In the genomic region with DNA sequence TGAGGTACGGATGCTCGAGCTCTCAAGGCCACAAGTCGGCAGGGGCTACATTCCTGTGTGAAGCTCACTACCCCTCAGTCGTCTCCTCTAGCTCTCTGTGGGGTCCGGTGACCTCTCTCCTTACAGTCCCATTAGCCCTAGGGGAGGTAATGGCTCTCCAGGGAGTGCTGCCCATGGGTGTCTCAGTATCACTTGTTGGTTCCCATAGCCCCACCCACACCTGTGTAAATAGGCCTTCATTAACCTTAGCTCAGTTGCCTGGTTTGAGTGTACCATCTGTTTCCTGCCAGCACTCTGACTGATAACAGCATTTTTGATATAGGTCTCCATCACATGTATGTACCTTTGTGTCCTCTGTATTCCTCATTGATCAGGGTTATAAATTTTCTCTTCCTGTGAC, we compare ENCODE assay signal across 14 cellular contexts.
"Had no signal": no experiment of that assay in that cellular context is flagged by ENCODE, and none has a peak within 500 bp of the region (broad histone marks: within the 10 kb centered on the region; RNA-seq: fewer than 3 reads in every experiment).

No MANE protein-coding gene starts in this region.

- H3K9me3 Mint-ChIP-seq: activated naive CD4-positive, alpha-beta T cell treated with anti-CD3 and anti-CD28 coated beads, Interleukin-2, amount 50 U/mL, for 72 hours; natural killer cell; type B pancreatic cell had no signal

- H3K9me3 ChIP-seq: breast epithelium, esophagus muscularis mucosa, suprapubic skin had no signal

- H3K36me3 Mint-ChIP-seq: activated naive CD4-positive, alpha-beta T cell treated with anti-CD3 and anti-CD28 coated beads, Interleukin-2, amount 50 U/mL, for 72 hours; natural killer cell; type B pancreatic cell had no signal

- H3K4me1 Mint-ChIP-seq: natural killer cell had no signal

- H3K36me3 ChIP-seq: breast epithelium, esophagus muscularis mucosa, suprapubic skin had no signal

- ATAC-seq: activated naive CD4-positive, alpha-beta T cell treated with anti-CD3 and anti-CD28 coated beads, Interleukin-2, amount 50 U/mL, for 72 hours; left lobe of liver; natural killer cell; sciatic nerve; stimulated activated naive CD8-positive, alpha-beta T cell treated with anti-CD3 and anti-CD28 coated beads, Interleukin-15, Interleukin-2, amounts not matched to agents 100 U/mL and 50 U/mL, for 24 hours had no signal

- H3K4me3 Mint-ChIP-seq: natural killer cell, type B pancreatic cell had no signal

- H3K27ac Mint-ChIP-seq: activated naive CD4-positive, alpha-beta T cell treated with anti-CD3 and anti-CD28 coated beads, Interleukin-2, amount 50 U/mL, for 72 hours; natural killer cell; type B pancreatic cell had no signal

- DNase-seq: activated effector memory CD4-positive, alpha-beta T cell treated with anti-CD3 and anti-CD28 coated beads, Interleukin-2, amount 50 U/mL, for 16 hours; activated T-cell treated with anti-CD3 and anti-CD28 coated beads, Interleukin-2, amount 50 U/mL, for 1 hour; anterior cingulate cortex; glutamatergic neuron; natural killer cell; nucleus accumbens; stimulated activated naive CD8-positive, alpha-beta T cell treated with anti-CD3 and anti-CD28 coated beads, Interleukin-15, Interleukin-2, amounts not matched to agents 100 U/mL and 50 U/mL, for 24 hours had no signal

- H3K4me1 ChIP-seq: breast epithelium, esophagus muscularis mucosa, suprapubic skin had no signal

- H3K4me3 ChIP-seq: breast epithelium, esophagus muscularis mucosa, suprapubic skin had no signal

- H3K27ac ChIP-seq: breast epithelium, esophagus muscularis mucosa, suprapubic skin had no signal

- H3K27me3 ChIP-seq: breast epithelium, esophagus muscularis mucosa had no signal
